In the genomic region with DNA sequence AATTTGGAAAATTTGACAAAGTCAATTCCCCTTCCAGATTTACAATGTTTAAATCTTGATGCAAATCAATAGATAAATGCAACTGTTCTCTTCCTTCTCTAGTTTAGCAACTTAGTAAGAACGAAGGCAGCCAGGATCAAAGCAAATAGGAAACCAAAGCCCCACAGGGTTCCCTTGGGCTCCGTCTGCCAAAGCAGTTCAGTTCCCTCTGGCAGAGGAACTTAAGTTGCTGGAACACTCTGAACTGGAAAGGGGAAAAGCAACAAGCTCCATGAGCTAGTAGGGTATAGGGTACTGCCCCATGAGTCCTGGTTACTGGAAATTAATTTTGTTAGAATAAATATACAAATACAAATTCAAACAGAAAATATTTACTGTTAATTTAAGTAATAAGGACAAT, we compare ENCODE assay signal across 1 cellular context.
TF ChIP-seq lines count a peak whose summit lies in the region.

No MANE protein-coding gene starts in this region.

TF ChIP-seq in SK-N-SH, 30 proteins besides CTCF, POLR2A, EP300 and RAD21 (continued from another document):
- TF ChIP-seq IRF3 (IDR thresholded peaks at IDR 0.05; ENCODE audit: low read depth, low read length) (no peak), JUND (IDR thresholded peaks at IDR 0.05) (no peak), MXI1 (IDR thresholded peaks at IDR 0.05; ENCODE audit: low read depth, low read length) (no peak)
